ENCODE assay signal across 6 cellular contexts in the genomic region with DNA sequence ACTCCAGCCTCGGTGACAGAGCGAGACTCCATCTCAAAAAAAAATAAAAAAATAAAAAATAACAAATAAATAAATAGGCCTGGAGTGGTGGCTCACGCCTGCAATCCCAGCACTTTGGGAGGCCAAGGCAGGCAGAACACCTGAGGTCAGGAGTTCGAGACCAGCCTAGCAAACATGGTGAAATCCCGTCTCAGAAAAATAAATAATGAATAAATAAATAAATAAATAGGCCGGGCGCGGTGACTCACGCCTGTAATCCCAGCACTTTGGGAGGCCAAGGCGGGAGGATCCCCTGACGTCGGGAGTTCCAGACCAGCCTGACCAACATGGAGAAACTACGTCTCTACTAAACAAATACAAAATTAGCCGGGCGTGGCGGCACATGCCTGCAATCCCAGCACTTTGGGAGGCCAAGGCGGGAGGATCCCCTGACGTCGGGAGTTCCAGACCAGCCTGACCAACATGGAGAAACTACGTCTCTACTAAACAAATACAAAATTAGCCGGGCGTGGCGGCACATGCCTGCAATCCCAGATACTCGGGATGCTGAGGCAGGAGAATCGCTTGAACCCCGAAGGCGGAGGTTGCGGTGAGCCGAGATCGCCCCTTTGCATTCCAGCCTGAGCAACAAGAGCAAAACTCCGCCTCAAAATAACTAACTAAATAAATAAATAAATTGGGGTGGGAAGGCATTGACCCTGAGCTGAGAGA. TPM values are rescaled to one million over a fixed set of nuclear protein-coding genes. Genes with fewer than 3 reads are reported as not detected.
DNase-seq lines count a peak whose midpoint lies in the region; ATAC-seq, FAIRE-seq and TF ChIP-seq lines count a peak whose summit lies in the region.
"Not testable (repeated sequence)": the region's sequence is repeated elsewhere in the genome, so short reads cannot be mapped to it uniquely, and the experiment has no call there.

No MANE protein-coding gene starts in this region.

- H3K23ac ChIP-seq in H1 (ENCODE audit: insufficient read length): not testable (repeated sequence)

- not testable (repeated sequence) for H2BK20ac ChIP-seq in H1 (ENCODE audit: low read length)

- not testable (repeated sequence) for TF ChIP-seq EP300 in H1 (IDR thresholded peaks at IDR 0.05; ENCODE audit: borderline replicate concordance in 1 of 2, low read depth in 2 of 2, low read length in 2 of 2)

- not testable (repeated sequence) for DNase-seq in AG10803 (ENCODE audit: low read depth); MM.1S; activated T-helper 1 cell treated with anti-CD3 and anti-CD28 coated beads, Interleukin-12 subunit alpha, Interleukin-12 subunit beta, Interleukin-2, Interleukin-4 antibody, amounts not matched to agents 30 ng/mL and 10 ng/mL and 1 ng/mL, durations not matched to agents 14 hours and 24 hours and 36 hours (ENCODE audit: low spot score); H1 (ENCODE audit: low read depth in 1 of 2, low spot score in 2 of 2); memory B cell (ENCODE audit: low spot score in 2 of 2); gastrocnemius medialis

- H2BK15ac ChIP-seq in H1 (ENCODE audit: low read length): not testable (repeated sequence)

- H3K56ac ChIP-seq in H1 (replicated peaks; ENCODE audit: insufficient read length, low read depth, low read length): not testable (repeated sequence)

- not testable (repeated sequence) for H2AK5ac ChIP-seq in H1 (ENCODE audit: low read depth, low read length)

- not testable (repeated sequence) for TF ChIP-seq POLR2A in H1 (IDR thresholded peaks at IDR 0.05; ENCODE audit: control extremely low read depth in 1 of 2, low read depth in 2 of 2, low read length in 2 of 2); gastrocnemius medialis (IDR thresholded peaks at IDR 0.05)

- H3K27me3 Mint-ChIP-seq in activated T-helper 1 cell treated with anti-CD3 and anti-CD28 coated beads, Interleukin-12 subunit alpha, Interleukin-12 subunit beta, Interleukin-2, Interleukin-4 antibody, amounts not matched to agents 30 ng/mL and 10 ng/mL and 1 ng/mL, durations not matched to agents 14 hours and 24 hours and 36 hours (ENCODE audit: insufficient read depth); memory B cell: not testable (repeated sequence)

- not testable (repeated sequence) for H3K18ac ChIP-seq in H1 (ENCODE audit: extremely low read depth, low read length)

- H3K9me2 ChIP-seq in MM.1S (replicated peaks; ENCODE audit: insufficient read depth, low read length): not testable (repeated sequence)

- 85% methylated on average over 29 of the region's 31 CpGs; no CpG with 5 or more reads in 1 of the 2 experiments for WGBS in H1 (ENCODE audit: extremely low coverage in 1 of 2, insufficient coverage in 1 of 2, insufficient read length in 1 of 2, insufficient replicate concordance in 2 of 2, low coverage in 1 of 2, low lambda C conversion rate in 2 of 2, missing lambda C conversion rate in 1 of 2), 2 experiments

- TF ChIP-seq RAD21 in H1 (IDR thresholded peaks at IDR 0.05 in 1 of 2, conservative IDR thresholded peaks at IDR 0.05 in 1 of 2; ENCODE audit: low read depth in 2 of 2, low read length in 2 of 2): not testable (repeated sequence)

- H3K79me2 ChIP-seq in MM.1S (ENCODE audit: low read length): peaks cover 31% of the 10 kb centered on the region
- H3K79me2 ChIP-seq in H1 (ENCODE audit: control insufficient read depth in 1 of 2, insufficient read depth in 2 of 2, low read length in 2 of 2): peaks cover 7 to 25% of the 10 kb centered on the region in 2 experiments; a peak in 3 of 4 replicates

- H3K4me3 ChIP-seq in AG10803 (ENCODE audit: low read length) (peak overlapping the region; percentile 45), gastrocnemius medialis (peak overlapping the region in 3 of 4 donors; percentile 30 to 100 (median 85))
- not testable (repeated sequence) for H3K4me3 ChIP-seq in MM.1S (ENCODE audit: low read length); H1 (ENCODE audit: extremely low read depth in 1 of 4, insufficient read depth in 2 of 4, low read depth in 3 of 4, low read length in 4 of 4)

- intact Hi-C loops in activated T-helper 1 cell treated with anti-CD3 and anti-CD28 coated beads, Interleukin-12 subunit alpha, Interleukin-12 subunit beta, Interleukin-2, Interleukin-4 antibody, amounts not matched to agents 30 ng/mL and 10 ng/mL and 1 ng/mL, durations not matched to agents 14 hours and 24 hours and 36 hours (cut with micrococcal nuclease): loop anchor here (1.0 to 10.0 kb wide), 10 partner anchors 12 to 626 kb away; a partner anchor contains a TSS
- intact Hi-C loops in gastrocnemius medialis (cut with DNase I; ENCODE audit: low total_unique reads): loop anchor here (1.0 to 5.0 kb wide), 5 partner anchors 29 to 237 kb away; a partner anchor contains a TSS

- H3K9ac ChIP-seq in MM.1S (ENCODE audit: low read length); H1 (replicated peaks in 1 of 4; ENCODE audit: extremely low read depth in 1 of 4, low read depth in 3 of 4, low read length in 3 of 4): not testable (repeated sequence)

- H3K4ac ChIP-seq in H1 (replicated peaks; ENCODE audit: insufficient read length, low read depth, low read length): not testable (repeated sequence)

- H2AFZ ChIP-seq in MM.1S (ENCODE audit: low read length); H1 (ENCODE audit: low read length): not testable (repeated sequence)

- H3K9me3 Mint-ChIP-seq in activated T-helper 1 cell treated with anti-CD3 and anti-CD28 coated beads, Interleukin-12 subunit alpha, Interleukin-12 subunit beta, Interleukin-2, Interleukin-4 antibody, amounts not matched to agents 30 ng/mL and 10 ng/mL and 1 ng/mL, durations not matched to agents 14 hours and 24 hours and 36 hours; memory B cell: not testable (repeated sequence)

- CTCF ChIA-PET in H1 (lab: Charles Lee; ENCODE audit: partially characterized antibody): interaction anchor here (0.6 to 1.3 kb wide), 5 partner anchors 13 to 196 kb away, joined by 3 to 4 read pairs (median 3); a partner anchor contains a TSS

- in situ Hi-C loops in gastrocnemius medialis (cut with MboI; ENCODE audit: low sequenced_read_pairs in 4 of 4): loop anchor here in 2 of 4 donors (10.0 to 25.0 kb wide), 2 partner anchors 91 to 93 kb away; a partner anchor contains a TSS

- not testable (repeated sequence) for H4K20me1 ChIP-seq in MM.1S (ENCODE audit: insufficient read depth, low read length)
- peaks cover 9 to 13% of the 10 kb centered on the region in 2 experiments for H4K20me1 ChIP-seq in H1 (replicated peaks in 1 of 2; ENCODE audit: control insufficient read depth in 1 of 2, insufficient read depth in 2 of 2, low read length in 2 of 2)

- H3K4me1 Mint-ChIP-seq in activated T-helper 1 cell treated with anti-CD3 and anti-CD28 coated beads, Interleukin-12 subunit alpha, Interleukin-12 subunit beta, Interleukin-2, Interleukin-4 antibody, amounts not matched to agents 30 ng/mL and 10 ng/mL and 1 ng/mL, durations not matched to agents 14 hours and 24 hours and 36 hours (ENCODE audit: low read depth): peaks cover 42% of the 10 kb centered on the region
- H3K4me1 Mint-ChIP-seq in memory B cell: peaks cover 37% of the 10 kb centered on the region

- H3K4me2 ChIP-seq in MM.1S (ENCODE audit: low read depth, low read length) (peak overlapping the region; percentile 14; the same call in 1 of the 2 replicates), H1 (ENCODE audit: insufficient read depth in 1 of 2, low read depth in 2 of 2, low read length in 2 of 2) (peak overlapping the region; percentile 17 to 95; a peak in 2 of 4 replicates)

- H3K9me3 ChIP-seq in MM.1S (replicated peaks; ENCODE audit: insufficient read depth, low read length); H1 (ENCODE audit: insufficient read depth in 2 of 2, low read depth in 1 of 2, low read length in 1 of 2); gastrocnemius medialis: not testable (repeated sequence)

- not testable (repeated sequence) for H3K36me3 ChIP-seq in MM.1S (replicated peaks; ENCODE audit: insufficient read depth, low read length)
- peaks cover 13 to 30% (median 21%) of the 10 kb centered on the region in 4 experiments; a peak in 7 of 8 replicates for H3K36me3 ChIP-seq in H1 (ENCODE audit: control insufficient read depth in 2 of 4, insufficient read depth in 4 of 4, low read length in 3 of 4)
- H3K36me3 ChIP-seq in gastrocnemius medialis: peaks cover 0 to 34% of the 10 kb centered on the region in 2 donors

- H2BK12ac ChIP-seq in H1 (ENCODE audit: low read depth, low read length): not testable (repeated sequence)

- not testable (repeated sequence) for H4K91ac ChIP-seq in H1 (replicated peaks; ENCODE audit: insufficient read length, low read length)

- not testable (repeated sequence) for ATAC-seq in memory B cell (ENCODE audit: low read depth); gastrocnemius medialis

- peak overlapping the region; percentile 32; the same call in 1 of the 2 replicates for H2BK5ac ChIP-seq in H1 (ENCODE audit: low read depth, low read length)

- FAIRE-seq in H1 (lab: Jason Lieb, UNC): not testable (repeated sequence)

- H3K79me1 ChIP-seq in H1 (ENCODE audit: low read depth, low read length): not testable (repeated sequence)

- H3K4me3 Mint-ChIP-seq in activated T-helper 1 cell treated with anti-CD3 and anti-CD28 coated beads, Interleukin-12 subunit alpha, Interleukin-12 subunit beta, Interleukin-2, Interleukin-4 antibody, amounts not matched to agents 30 ng/mL and 10 ng/mL and 1 ng/mL, durations not matched to agents 14 hours and 24 hours and 36 hours: peak overlapping the region; percentile 97
- peak overlapping the region; percentile 95 for H3K4me3 Mint-ChIP-seq in memory B cell

- not testable (repeated sequence) for H3K27me3 ChIP-seq in MM.1S (replicated peaks; ENCODE audit: insufficient read depth, low read length); H1 (replicated peaks in 1 of 4; ENCODE audit: control insufficient read depth in 3 of 4, extremely low read depth in 1 of 4, insufficient read depth in 3 of 4, low read length in 3 of 4); gastrocnemius medialis

- H3K4me1 ChIP-seq in MM.1S (ENCODE audit: low read length): peaks cover 22% of the 10 kb centered on the region
- peaks cover 5 to 27% (median 15%) of the 10 kb centered on the region in 4 experiments for H3K4me1 ChIP-seq in H1 (replicated peaks in 1 of 4; ENCODE audit: control insufficient read depth in 3 of 4, insufficient read depth in 4 of 4, low read length in 3 of 4)
- peaks cover 26 to 35% of the 10 kb centered on the region in 2 donors for H3K4me1 ChIP-seq in gastrocnemius medialis

- TF ChIP-seq CTCF in AG10803 (conservative IDR thresholded peaks at IDR 0.05; ENCODE audit: low read length); MM.1S (IDR thresholded peaks at IDR 0.05; ENCODE audit: low read length); H1 (IDR thresholded peaks at IDR 0.05; ENCODE audit: control extremely low read depth in 1 of 3, insufficient read depth in 1 of 3, low read depth in 1 of 3, low read length in 3 of 3); gastrocnemius medialis (IDR thresholded peaks at IDR 0.05 in 4 of 5, conservative IDR thresholded peaks at IDR 0.05 in 1 of 5): not testable (repeated sequence)

- not testable (repeated sequence) for H3K14ac ChIP-seq in H1 (ENCODE audit: insufficient read length)

- not testable (repeated sequence) for H3K23me2 ChIP-seq in H1 (ENCODE audit: low read depth, low read length)

- H4K5ac ChIP-seq in H1 (ENCODE audit: insufficient read length, low read depth, low read length): peak overlapping the region; percentile 53

- POLR2A ChIA-PET in H1 (lab: Charles Lee; ENCODE audit: partially characterized antibody): interaction anchor here (0.6 to 7.2 kb wide), 51 partner anchors 10 to 468 kb away, joined by 3 to 115 read pairs (median 5); a partner anchor contains a TSS

- H3K27ac Mint-ChIP-seq in activated T-helper 1 cell treated with anti-CD3 and anti-CD28 coated beads, Interleukin-12 subunit alpha, Interleukin-12 subunit beta, Interleukin-2, Interleukin-4 antibody, amounts not matched to agents 30 ng/mL and 10 ng/mL and 1 ng/mL, durations not matched to agents 14 hours and 24 hours and 36 hours: peak overlapping the region; percentile 99
- H3K27ac Mint-ChIP-seq in memory B cell: peak overlapping the region; percentile 100

- peaks cover 31% of the 10 kb centered on the region for H3K36me3 Mint-ChIP-seq in activated T-helper 1 cell treated with anti-CD3 and anti-CD28 coated beads, Interleukin-12 subunit alpha, Interleukin-12 subunit beta, Interleukin-2, Interleukin-4 antibody, amounts not matched to agents 30 ng/mL and 10 ng/mL and 1 ng/mL, durations not matched to agents 14 hours and 24 hours and 36 hours (ENCODE audit: low read depth)
- peaks cover 22% of the 10 kb centered on the region for H3K36me3 Mint-ChIP-seq in memory B cell

- H4K8ac ChIP-seq in H1 (ENCODE audit: extremely low read depth, insufficient read depth, low read length): not testable (repeated sequence)

- H3F3A ChIP-seq in MM.1S (ENCODE audit: insufficient read depth, low read length): peaks cover 38% of the 10 kb centered on the region

- H3K27ac ChIP-seq in MM.1S (ENCODE audit: low read length); H1 (ENCODE audit: low read depth, low read length): not testable (repeated sequence)
- peak overlapping the region; percentile 94 to 100 (median 99) for H3K27ac ChIP-seq in gastrocnemius medialis

- H2BK120ac ChIP-seq in H1 (replicated peaks; ENCODE audit: low read depth, low read length): not testable (repeated sequence)

RNA-seq across cellular contexts. Expression of a gene that starts 0.6 kb away (rescaled TPM):
- 53.1 and 53.7 TPM in 2 replicates for total RNA-seq in activated T-helper 1 cell treated with anti-CD3 and anti-CD28 coated beads, Interleukin-12 subunit alpha, Interleukin-12 subunit beta, Interleukin-2, Interleukin-4 antibody, amounts not matched to agents 30 ng/mL and 10 ng/mL and 1 ng/mL, durations not matched to agents 14 hours and 24 hours and 36 hours
- total RNA-seq in H1 (2021; fragmentation: NEBNext Ultra II Directional; extraction: Animal tissue kit (Norgen Biotek cat#: 25700)): 12.8 and 14.0 TPM in 2 replicates
- polyA plus RNA-seq in H1 (2011; rRNA removed): 4.1 and 8.6 TPM in 2 replicates
- 10.3 TPM for polyA plus RNA-seq in H1 (2011; cell fraction: cytosol; rRNA removed)
- polyA plus RNA-seq in H1 (2011; cell fraction: nucleus; rRNA removed): 11.4 TPM
- polyA plus RNA-seq in H1 (2012, experiment 1 of 2): 12.1 to 14.4 TPM (median 13.1 TPM) in 4 replicates
- 11.5 TPM for polyA plus RNA-seq in H1 (2012, experiment 2 of 2)
- polyA plus RNA-seq in H1 (2013, experiment 1 of 2): 12.9 TPM
- 13.2 TPM for polyA plus RNA-seq in H1 (2013, experiment 2 of 2)
- 3.2 and 4.8 TPM in 2 replicates for polyA minus RNA-seq in H1 (2011; rRNA and poly(A)+ RNA removed)
- 5.7 TPM for polyA minus RNA-seq in H1 (2011; cell fraction: cytosol; rRNA and poly(A)+ RNA removed)
- polyA minus RNA-seq in H1 (2011; cell fraction: nucleus; rRNA and poly(A)+ RNA removed): 19.5 TPM
- total RNA-seq in gastrocnemius medialis: 10 to 100 TPM; 28.7 to 73.9 (median 39.8) TPM

RNA-seq across cellular contexts. Expression of a gene that starts 3.2 kb away (rescaled TPM):
- 1.4 and 1.9 TPM in 2 replicates for total RNA-seq in activated T-helper 1 cell treated with anti-CD3 and anti-CD28 coated beads, Interleukin-12 subunit alpha, Interleukin-12 subunit beta, Interleukin-2, Interleukin-4 antibody, amounts not matched to agents 30 ng/mL and 10 ng/mL and 1 ng/mL, durations not matched to agents 14 hours and 24 hours and 36 hours
- total RNA-seq in H1 (2021; fragmentation: NEBNext Ultra II Directional; extraction: Animal tissue kit (Norgen Biotek cat#: 25700)): 16.8 and 18.0 TPM in 2 replicates
- polyA plus RNA-seq in H1 (2011; rRNA removed): 8.2 and 14.1 TPM in 2 replicates
- polyA plus RNA-seq in H1 (2011; cell fraction: cytosol; rRNA removed): 13.2 TPM
- polyA plus RNA-seq in H1 (2011; cell fraction: nucleus; rRNA removed): 20.7 TPM
- polyA plus RNA-seq in H1 (2012, experiment 1 of 2): 13.4 to 23.3 TPM (median 18.2 TPM) in 4 replicates
- 13.7 TPM for polyA plus RNA-seq in H1 (2012, experiment 2 of 2)
- 10.9 TPM for polyA plus RNA-seq in H1 (2013, experiment 1 of 2)
- polyA plus RNA-seq in H1 (2013, experiment 2 of 2): 10.1 TPM
- 3.0 and 4.3 TPM in 2 replicates for polyA minus RNA-seq in H1 (2011; rRNA and poly(A)+ RNA removed)
- polyA minus RNA-seq in H1 (2011; cell fraction: cytosol; rRNA and poly(A)+ RNA removed): 6.8 TPM
- 7.7 TPM for polyA minus RNA-seq in H1 (2011; cell fraction: nucleus; rRNA and poly(A)+ RNA removed)
- 1 to 10 TPM; 3.4 to 9.7 (median 6.3) TPM for total RNA-seq in gastrocnemius medialis

RNA-seq across cellular contexts. Expression of a gene that starts 26.9 kb away (rescaled TPM):
- not detected in 2 replicates for total RNA-seq in activated T-helper 1 cell treated with anti-CD3 and anti-CD28 coated beads, Interleukin-12 subunit alpha, Interleukin-12 subunit beta, Interleukin-2, Interleukin-4 antibody, amounts not matched to agents 30 ng/mL and 10 ng/mL and 1 ng/mL, durations not matched to agents 14 hours and 24 hours and 36 hours
- total RNA-seq in H1 (2021; fragmentation: NEBNext Ultra II Directional; extraction: Animal tissue kit (Norgen Biotek cat#: 25700)): 1.0 and 1.1 TPM in 2 replicates
- polyA plus RNA-seq in H1 (2011; rRNA removed): 0.95 and 1.8 TPM in 2 replicates
- 1.8 TPM for polyA plus RNA-seq in H1 (2011; cell fraction: cytosol; rRNA removed)
- 3.1 TPM for polyA plus RNA-seq in H1 (2011; cell fraction: nucleus; rRNA removed)
- polyA plus RNA-seq in H1 (2012, experiment 1 of 2): 0.52 to 1.6 TPM (median 1.1 TPM) in 4 replicates
- 0.42 TPM for polyA plus RNA-seq in H1 (2012, experiment 2 of 2)
- 0.69 TPM for polyA plus RNA-seq in H1 (2013, experiment 1 of 2)
- 0.70 TPM for polyA plus RNA-seq in H1 (2013, experiment 2 of 2)
- polyA minus RNA-seq in H1 (2011; rRNA and poly(A)+ RNA removed): 1.6 and 1.9 TPM in 2 replicates
- polyA minus RNA-seq in H1 (2011; cell fraction: cytosol; rRNA and poly(A)+ RNA removed): not detected
- polyA minus RNA-seq in H1 (2011; cell fraction: nucleus; rRNA and poly(A)+ RNA removed): 0.30 TPM
- total RNA-seq in gastrocnemius medialis: not detected

RNA-seq across cellular contexts. Expression of a gene that starts 28.5 kb away (rescaled TPM):
- 117 and 122 TPM in 2 replicates for total RNA-seq in activated T-helper 1 cell treated with anti-CD3 and anti-CD28 coated beads, Interleukin-12 subunit alpha, Interleukin-12 subunit beta, Interleukin-2, Interleukin-4 antibody, amounts not matched to agents 30 ng/mL and 10 ng/mL and 1 ng/mL, durations not matched to agents 14 hours and 24 hours and 36 hours
- 106 and 111 TPM in 2 replicates for total RNA-seq in H1 (2021; fragmentation: NEBNext Ultra II Directional; extraction: Animal tissue kit (Norgen Biotek cat#: 25700))
- polyA plus RNA-seq in H1 (2011; rRNA removed): 121 and 178 TPM in 2 replicates
- polyA plus RNA-seq in H1 (2011; cell fraction: cytosol; rRNA removed): 123 TPM
- polyA plus RNA-seq in H1 (2011; cell fraction: nucleus; rRNA removed): 169 TPM
- 73.9 to 148 TPM (median 121 TPM) in 4 replicates for polyA plus RNA-seq in H1 (2012, experiment 1 of 2)
- polyA plus RNA-seq in H1 (2012, experiment 2 of 2): 138 TPM
- polyA plus RNA-seq in H1 (2013, experiment 1 of 2): 142 TPM
- polyA plus RNA-seq in H1 (2013, experiment 2 of 2): 150 TPM
- polyA minus RNA-seq in H1 (2011; rRNA and poly(A)+ RNA removed): 53.0 and 53.5 TPM in 2 replicates
- 75.7 TPM for polyA minus RNA-seq in H1 (2011; cell fraction: cytosol; rRNA and poly(A)+ RNA removed)
- polyA minus RNA-seq in H1 (2011; cell fraction: nucleus; rRNA and poly(A)+ RNA removed): 48.9 TPM
- 100 to 1,000 TPM in 3 of 4 donors, 10 to 100 TPM in 1; 83.9 to 162 (median 148) TPM for total RNA-seq in gastrocnemius medialis

RNA-seq across cellular contexts. Expression of a gene that starts 35.3 kb away (rescaled TPM):
- total RNA-seq in activated T-helper 1 cell treated with anti-CD3 and anti-CD28 coated beads, Interleukin-12 subunit alpha, Interleukin-12 subunit beta, Interleukin-2, Interleukin-4 antibody, amounts not matched to agents 30 ng/mL and 10 ng/mL and 1 ng/mL, durations not matched to agents 14 hours and 24 hours and 36 hours: 0.57 and 0.64 TPM in 2 replicates
- total RNA-seq in H1 (2021; fragmentation: NEBNext Ultra II Directional; extraction: Animal tissue kit (Norgen Biotek cat#: 25700)): 8.4 and 9.7 TPM in 2 replicates
- 25.5 and 32.7 TPM in 2 replicates for polyA plus RNA-seq in H1 (2011; rRNA removed)
- polyA plus RNA-seq in H1 (2011; cell fraction: cytosol; rRNA removed): 24.6 TPM
- 33.3 TPM for polyA plus RNA-seq in H1 (2011; cell fraction: nucleus; rRNA removed)
- 12.8 to 19.2 TPM (median 18.4 TPM) in 4 replicates for polyA plus RNA-seq in H1 (2012, experiment 1 of 2)
- 18.2 TPM for polyA plus RNA-seq in H1 (2012, experiment 2 of 2)
- 6.1 TPM for polyA plus RNA-seq in H1 (2013, experiment 1 of 2)
- 5.6 TPM for polyA plus RNA-seq in H1 (2013, experiment 2 of 2)
- polyA minus RNA-seq in H1 (2011; rRNA and poly(A)+ RNA removed): 3.5 and 5.0 TPM in 2 replicates
- polyA minus RNA-seq in H1 (2011; cell fraction: cytosol; rRNA and poly(A)+ RNA removed): 6.0 TPM
- polyA minus RNA-seq in H1 (2011; cell fraction: nucleus; rRNA and poly(A)+ RNA removed): 5.5 TPM
- 1 to 10 TPM in 3 of 4 donors, not detected in 1; 1.2 to 1.9 (median 1.7) TPM for total RNA-seq in gastrocnemius medialis
